1 cellular context compared by ENCODE assay signal in genomic region chr14:32509632-32510187, GRCh38.
TF ChIP-seq lines count a peak whose summit lies in the region.

No MANE protein-coding gene starts in this region.

TF ChIP-seq in SK-N-SH treated with all-trans-retinoic acid at 6 μM for 48 hours, 23 proteins besides CTCF, POLR2A, EP300 and RAD21 (continued from another document):
- TF ChIP-seq TSHZ2 (CRISPR knock-in tag; IDR thresholded peaks at IDR 0.05), result no peak
- no peak for TF ChIP-seq ESRRG (CRISPR knock-in tag; IDR thresholded peaks at IDR 0.05)
- TF ChIP-seq ZNF8 (CRISPR knock-in tag; IDR thresholded peaks at IDR 0.05), result no peak
- no peak for TF ChIP-seq PPARA (CRISPR knock-in tag; IDR thresholded peaks at IDR 0.05; ENCODE audit: borderline replicate concordance)
- 0 out of 2 replicates have a peak, but pooled peaks have one; percentile 9 for TF ChIP-seq ZC3H10 (CRISPR knock-in tag; IDR thresholded peaks at IDR 0.05)
- no peak for TF ChIP-seq OSR1 (CRISPR knock-in tag; IDR thresholded peaks at IDR 0.05)
- TF ChIP-seq POU6F1 (CRISPR knock-in tag; IDR thresholded peaks at IDR 0.05; ENCODE audit: borderline replicate concordance, low read depth), result no peak
- no peak for TF ChIP-seq TCF4 (CRISPR knock-in tag; IDR thresholded peaks at IDR 0.05; ENCODE audit: borderline replicate concordance)
TF ChIP-seq in SK-N-SH treated with all-trans-retinoic acid at 6 μM for 48 hours: peak in this region for 5.
